Comparison of ENCODE assay signal across 1 cellular context in genomic region chr10:7687228-7687907, GRCh38.
TF ChIP-seq lines count a peak whose summit lies in the region.

No MANE protein-coding gene starts in this region.

TF ChIP-seq in HepG2, 621 proteins besides CTCF, POLR2A, EP300 and RAD21 (continued from another document and continues in another):
- TF ChIP-seq FOXP4 (CRISPR knock-in tag; IDR thresholded peaks at IDR 0.05) (no peak), ZBTB7B (CRISPR knock-in tag; IDR thresholded peaks at IDR 0.05) (no peak), HNF1A (IDR thresholded peaks at IDR 0.05; ENCODE audit: low read depth) (no peak), HNF1A (CRISPR knock-in tag; IDR thresholded peaks at IDR 0.05; ENCODE audit: borderline replicate concordance) (no peak), ZNF367 (CRISPR knock-in tag; IDR thresholded peaks at IDR 0.05; ENCODE audit: borderline replicate concordance) (no peak), MLLT10 (CRISPR knock-in tag; IDR thresholded peaks at IDR 0.05) (no peak), CBX5 (CRISPR knock-in tag; IDR thresholded peaks at IDR 0.05; ENCODE audit: borderline replicate concordance) (peak; percentile 68; the same call in 1 of the 2 replicates), DR1 (CRISPR knock-in tag; IDR thresholded peaks at IDR 0.05) (no peak), SRSF9 (IDR thresholded peaks at IDR 0.05; ENCODE audit: borderline replicate concordance, insufficient read depth, low read depth, low read length, poor library complexity, severe bottlenecking) (no peak), FOXO1 (CRISPR knock-in tag; IDR thresholded peaks at IDR 0.05) (0 out of 2 replicates have a peak, but pooled peaks have one; percentile 12), ATM (IDR thresholded peaks at IDR 0.05; ENCODE audit: borderline replicate concordance) (no peak), ZBTB3 (CRISPR knock-in tag; IDR thresholded peaks at IDR 0.05; ENCODE audit: borderline replicate concordance, low read depth) (no peak), SMC3 (IDR thresholded peaks at IDR 0.05; ENCODE audit: low read length) (peak; percentile 99), MTF2 (CRISPR knock-in tag; IDR thresholded peaks at IDR 0.05; ENCODE audit: borderline replicate concordance) (no peak), YEATS2 (CRISPR knock-in tag; IDR thresholded peaks at IDR 0.05; ENCODE audit: borderline replicate concordance) (no peak; the same call in 1 of the 2 replicates), CBX1 (IDR thresholded peaks at IDR 0.05; ENCODE audit: low read depth) (no peak), THAP11 (CRISPR knock-in tag; IDR thresholded peaks at IDR 0.05) (0 out of 2 replicates have a peak, but pooled peaks have one; percentile 29), HINFP (CRISPR knock-in tag; IDR thresholded peaks at IDR 0.05; ENCODE audit: low read depth) (no peak), ZNF10 (CRISPR knock-in tag; IDR thresholded peaks at IDR 0.05; ENCODE audit: borderline replicate concordance, low read depth) (no peak), SNAPC2 (CRISPR knock-in tag; IDR thresholded peaks at IDR 0.05) (no peak), FOXK1 (CRISPR knock-in tag; IDR thresholded peaks at IDR 0.05; ENCODE audit: borderline replicate concordance, low read depth) (no peak), ZNF101 (CRISPR knock-in tag; IDR thresholded peaks at IDR 0.05; ENCODE audit: borderline replicate concordance, low read depth) (no peak), MEF2D (CRISPR knock-in tag; IDR thresholded peaks at IDR 0.05) (no peak), ZNF263 (CRISPR knock-in tag; IDR thresholded peaks at IDR 0.05) (no peak), SRF (IDR thresholded peaks at IDR 0.05; ENCODE audit: low read depth, low read length) (no peak), ZNF563 (CRISPR knock-in tag; IDR thresholded peaks at IDR 0.05) (no peak), ZNF20 (CRISPR knock-in tag; IDR thresholded peaks at IDR 0.05) (no peak), NFKB2 (CRISPR knock-in tag; IDR thresholded peaks at IDR 0.05; ENCODE audit: borderline replicate concordance) (no peak), ZNF33A (CRISPR knock-in tag; IDR thresholded peaks at IDR 0.05; ENCODE audit: borderline replicate concordance) (no peak), KAT8 (CRISPR knock-in tag; IDR thresholded peaks at IDR 0.05) (peak; percentile 49; the same call in 1 of the 2 replicates)
- TF ChIP-seq, protein P1, sequence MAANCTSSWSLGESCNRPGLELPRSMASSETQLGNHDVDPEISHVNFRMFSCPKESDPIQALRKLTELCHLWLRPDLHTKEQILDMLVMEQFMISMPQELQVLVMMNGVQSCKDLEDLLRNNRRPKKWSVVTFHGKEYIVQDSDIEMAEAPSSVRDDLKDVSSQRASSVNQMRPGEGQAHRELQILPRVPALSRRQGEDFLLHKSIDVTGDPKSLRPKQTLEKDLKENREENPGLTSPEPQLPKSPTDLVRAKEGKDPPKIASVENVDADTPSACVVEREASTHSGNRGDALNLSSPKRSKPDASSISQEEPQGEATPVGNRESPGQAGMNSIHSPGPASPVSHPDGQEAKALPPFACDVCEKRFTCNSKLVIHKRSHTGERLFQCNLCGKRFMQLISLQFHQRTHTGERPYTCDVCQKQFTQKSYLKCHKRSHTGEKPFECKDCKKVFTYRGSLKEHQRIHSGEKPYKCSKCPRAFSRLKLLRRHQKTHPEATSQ (CRISPR knock-in tag; IDR thresholded peaks at IDR 0.05; ENCODE audit: borderline replicate concordance), result no peak
- TF ChIP-seq, protein P2, sequence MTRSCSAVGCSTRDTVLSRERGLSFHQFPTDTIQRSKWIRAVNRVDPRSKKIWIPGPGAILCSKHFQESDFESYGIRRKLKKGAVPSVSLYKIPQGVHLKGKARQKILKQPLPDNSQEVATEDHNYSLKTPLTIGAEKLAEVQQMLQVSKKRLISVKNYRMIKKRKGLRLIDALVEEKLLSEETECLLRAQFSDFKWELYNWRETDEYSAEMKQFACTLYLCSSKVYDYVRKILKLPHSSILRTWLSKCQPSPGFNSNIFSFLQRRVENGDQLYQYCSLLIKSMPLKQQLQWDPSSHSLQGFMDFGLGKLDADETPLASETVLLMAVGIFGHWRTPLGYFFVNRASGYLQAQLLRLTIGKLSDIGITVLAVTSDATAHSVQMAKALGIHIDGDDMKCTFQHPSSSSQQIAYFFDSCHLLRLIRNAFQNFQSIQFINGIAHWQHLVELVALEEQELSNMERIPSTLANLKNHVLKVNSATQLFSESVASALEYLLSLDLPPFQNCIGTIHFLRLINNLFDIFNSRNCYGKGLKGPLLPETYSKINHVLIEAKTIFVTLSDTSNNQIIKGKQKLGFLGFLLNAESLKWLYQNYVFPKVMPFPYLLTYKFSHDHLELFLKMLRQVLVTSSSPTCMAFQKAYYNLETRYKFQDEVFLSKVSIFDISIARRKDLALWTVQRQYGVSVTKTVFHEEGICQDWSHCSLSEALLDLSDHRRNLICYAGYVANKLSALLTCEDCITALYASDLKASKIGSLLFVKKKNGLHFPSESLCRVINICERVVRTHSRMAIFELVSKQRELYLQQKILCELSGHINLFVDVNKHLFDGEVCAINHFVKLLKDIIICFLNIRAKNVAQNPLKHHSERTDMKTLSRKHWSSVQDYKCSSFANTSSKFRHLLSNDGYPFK (CRISPR knock-in tag; IDR thresholded peaks at IDR 0.05; ENCODE audit: borderline replicate concordance), result no peak
- TF ChIP-seq, protein P3, sequence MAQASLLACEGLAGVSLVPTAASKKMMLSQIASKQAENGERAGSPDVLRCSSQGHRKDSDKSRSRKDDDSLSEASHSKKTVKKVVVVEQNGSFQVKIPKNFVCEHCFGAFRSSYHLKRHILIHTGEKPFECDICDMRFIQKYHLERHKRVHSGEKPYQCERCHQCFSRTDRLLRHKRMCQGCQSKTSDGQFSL (CRISPR knock-in tag; IDR thresholded peaks at IDR 0.05), result no peak
- TF ChIP-seq, protein P4, sequence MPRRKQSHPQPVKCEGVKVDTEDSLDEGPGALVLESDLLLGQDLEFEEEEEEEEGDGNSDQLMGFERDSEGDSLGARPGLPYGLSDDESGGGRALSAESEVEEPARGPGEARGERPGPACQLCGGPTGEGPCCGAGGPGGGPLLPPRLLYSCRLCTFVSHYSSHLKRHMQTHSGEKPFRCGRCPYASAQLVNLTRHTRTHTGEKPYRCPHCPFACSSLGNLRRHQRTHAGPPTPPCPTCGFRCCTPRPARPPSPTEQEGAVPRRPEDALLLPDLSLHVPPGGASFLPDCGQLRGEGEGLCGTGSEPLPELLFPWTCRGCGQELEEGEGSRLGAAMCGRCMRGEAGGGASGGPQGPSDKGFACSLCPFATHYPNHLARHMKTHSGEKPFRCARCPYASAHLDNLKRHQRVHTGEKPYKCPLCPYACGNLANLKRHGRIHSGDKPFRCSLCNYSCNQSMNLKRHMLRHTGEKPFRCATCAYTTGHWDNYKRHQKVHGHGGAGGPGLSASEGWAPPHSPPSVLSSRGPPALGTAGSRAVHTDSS (CRISPR knock-in tag; conservative IDR thresholded peaks at IDR 0.05), result no peak
- TF ChIP-seq, protein P5, sequence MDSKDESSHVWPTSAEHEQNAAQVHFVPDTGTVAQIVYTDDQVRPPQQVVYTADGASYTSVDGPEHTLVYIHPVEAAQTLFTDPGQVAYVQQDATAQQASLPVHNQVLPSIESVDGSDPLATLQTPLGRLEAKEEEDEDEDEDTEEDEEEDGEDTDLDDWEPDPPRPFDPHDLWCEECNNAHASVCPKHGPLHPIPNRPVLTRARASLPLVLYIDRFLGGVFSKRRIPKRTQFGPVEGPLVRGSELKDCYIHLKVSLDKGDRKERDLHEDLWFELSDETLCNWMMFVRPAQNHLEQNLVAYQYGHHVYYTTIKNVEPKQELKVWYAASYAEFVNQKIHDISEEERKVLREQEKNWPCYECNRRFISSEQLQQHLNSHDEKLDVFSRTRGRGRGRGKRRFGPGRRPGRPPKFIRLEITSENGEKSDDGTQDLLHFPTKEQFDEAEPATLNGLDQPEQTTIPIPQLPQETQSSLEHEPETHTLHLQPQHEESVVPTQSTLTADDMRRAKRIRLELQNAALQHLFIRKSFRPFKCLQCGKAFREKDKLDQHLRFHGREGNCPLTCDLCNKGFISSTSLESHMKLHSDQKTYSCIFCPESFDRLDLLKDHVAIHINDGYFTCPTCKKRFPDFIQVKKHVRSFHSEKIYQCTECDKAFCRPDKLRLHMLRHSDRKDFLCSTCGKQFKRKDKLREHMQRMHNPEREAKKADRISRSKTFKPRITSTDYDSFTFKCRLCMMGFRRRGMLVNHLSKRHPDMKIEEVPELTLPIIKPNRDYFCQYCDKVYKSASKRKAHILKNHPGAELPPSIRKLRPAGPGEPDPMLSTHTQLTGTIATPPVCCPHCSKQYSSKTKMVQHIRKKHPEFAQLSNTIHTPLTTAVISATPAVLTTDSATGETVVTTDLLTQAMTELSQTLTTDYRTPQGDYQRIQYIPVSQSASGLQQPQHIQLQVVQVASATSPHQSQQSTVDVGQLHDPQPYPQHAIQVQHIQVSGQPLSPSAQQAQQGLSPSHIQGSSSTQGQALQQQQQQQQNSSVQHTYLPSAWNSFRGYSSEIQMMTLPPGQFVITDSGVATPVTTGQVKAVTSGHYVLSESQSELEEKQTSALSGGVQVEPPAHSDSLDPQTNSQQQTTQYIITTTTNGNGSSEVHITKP (CRISPR knock-in tag; IDR thresholded peaks at IDR 0.05; ENCODE audit: low read depth), result peak; percentile 60; the same call in 1 of the 2 replicates
- TF ChIP-seq, protein P6, sequence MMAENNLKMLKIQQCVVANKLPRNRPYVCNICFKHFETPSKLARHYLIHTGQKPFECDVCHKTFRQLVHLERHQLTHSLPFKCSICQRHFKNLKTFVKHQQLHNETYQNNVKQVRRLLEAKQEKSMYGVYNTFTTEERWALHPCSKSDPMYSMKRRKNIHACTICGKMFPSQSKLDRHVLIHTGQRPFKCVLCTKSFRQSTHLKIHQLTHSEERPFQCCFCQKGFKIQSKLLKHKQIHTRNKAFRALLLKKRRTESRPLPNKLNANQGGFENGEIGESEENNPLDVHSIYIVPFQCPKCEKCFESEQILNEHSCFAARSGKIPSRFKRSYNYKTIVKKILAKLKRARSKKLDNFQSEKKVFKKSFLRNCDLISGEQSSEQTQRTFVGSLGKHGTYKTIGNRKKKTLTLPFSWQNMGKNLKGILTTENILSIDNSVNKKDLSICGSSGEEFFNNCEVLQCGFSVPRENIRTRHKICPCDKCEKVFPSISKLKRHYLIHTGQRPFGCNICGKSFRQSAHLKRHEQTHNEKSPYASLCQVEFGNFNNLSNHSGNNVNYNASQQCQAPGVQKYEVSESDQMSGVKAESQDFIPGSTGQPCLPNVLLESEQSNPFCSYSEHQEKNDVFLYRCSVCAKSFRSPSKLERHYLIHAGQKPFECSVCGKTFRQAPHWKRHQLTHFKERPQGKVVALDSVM (CRISPR knock-in tag; IDR thresholded peaks at IDR 0.05), result no peak
- TF ChIP-seq, protein P7, sequence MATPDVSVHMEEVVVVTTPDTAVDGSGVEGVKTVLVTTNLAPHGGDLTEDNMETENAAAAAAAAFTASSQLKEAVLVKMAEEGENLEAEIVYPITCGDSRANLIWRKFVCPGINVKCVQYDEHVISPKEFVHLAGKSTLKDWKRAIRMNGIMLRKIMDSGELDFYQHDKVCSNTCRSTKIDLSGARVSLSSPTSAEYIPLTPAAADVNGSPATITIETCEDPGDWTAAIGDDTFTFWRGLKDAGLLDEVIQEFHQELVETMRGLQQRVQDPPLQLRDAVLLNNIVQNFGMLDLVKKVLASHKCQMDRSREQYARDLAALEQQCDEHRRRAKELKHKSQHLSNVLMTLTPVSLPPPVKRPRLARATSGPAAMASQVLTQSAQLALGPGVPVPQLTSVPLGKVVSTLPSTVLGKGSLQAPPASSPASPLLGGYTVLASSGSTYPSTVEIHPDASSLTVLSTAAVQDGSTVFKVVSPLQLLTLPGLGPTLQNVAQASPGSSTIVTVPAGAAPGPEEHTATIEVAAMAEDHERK (CRISPR knock-in tag; IDR thresholded peaks at IDR 0.05; ENCODE audit: low read depth), result no peak
